9 cellular contexts compared by ENCODE assay signal in genomic region chr7:55549457-55549856, GRCh38. TPM values are rescaled to one million over a fixed set of nuclear protein-coding genes. Genes with fewer than 3 reads are reported as not detected.
DNase-seq lines count a peak whose midpoint lies in the region; ATAC-seq, FAIRE-seq and TF ChIP-seq lines count a peak whose summit lies in the region.
"Had no signal": no experiment of that assay in that cellular context is flagged by ENCODE, and none has a peak within 500 bp of the region (broad histone marks: within the 10 kb centered on the region; RNA-seq: fewer than 3 reads in every experiment).

No MANE protein-coding gene starts in this region.

- H4K20me1 ChIP-seq in HepG2 (ENCODE audit: insufficient read depth, low read length) (peaks cover 2% of the 10 kb centered on the region; the same call in 1 of the 2 replicates), HCT116 (ENCODE audit: insufficient read depth) (no peaks in the 10 kb centered on the region), OCI-LY7 (ENCODE audit: insufficient read depth, low read length) (peaks cover 41% of the 10 kb centered on the region)

- H2AFZ ChIP-seq in HepG2 (ENCODE audit: low read length) (no peak overlapping the region), HCT116 (ENCODE audit: low read depth, low read length, poor library complexity, severe bottlenecking) (no peak overlapping the region), OCI-LY7 (ENCODE audit: low read length) (no peak overlapping the region)

- peaks cover 0 to under 1% of the 10 kb centered on the region in 2 experiments; a peak in 2 of 5 replicates for H3K36me3 ChIP-seq in HepG2 (replicated peaks in 1 of 2; ENCODE audit: control insufficient read depth in 1 of 2, insufficient read depth in 2 of 2, low read length in 2 of 2)
- H3K36me3 ChIP-seq in right lobe of liver, result no peaks in the 10 kb centered on the region
- H3K36me3 ChIP-seq in HCT116 (ENCODE audit: control insufficient read depth in 1 of 2, insufficient read depth in 2 of 2, low read length in 2 of 2), result no peaks in the 10 kb centered on the region
- peaks cover 24% of the 10 kb centered on the region for H3K36me3 ChIP-seq in OCI-LY7 (ENCODE audit: insufficient read depth, low read length)
- no peaks in the 10 kb centered on the region for H3K36me3 ChIP-seq in stomach

- RAD21 ChIA-PET in HCT116 (lab: Charles Lee; ENCODE audit: low non-redundant PET in 1 of 2, low total read pairs in 2 of 2, uncharacterized antibody in 2 of 2, unreplicated experiment in 2 of 2), result no interaction called here

- H3K36me3 Mint-ChIP-seq in activated CD8-positive, alpha-beta T cell treated with anti-CD3 and anti-CD28 coated beads for 36 hours (ENCODE audit: low read depth), result peaks cover 13% of the 10 kb centered on the region

- no peak for FAIRE-seq in HepG2 (lab: Jason Lieb, UNC)

- POLR2A ChIA-PET in HepG2 (lab: Yijun Ruan, JAX), result no interaction called here
- POLR2A ChIA-PET in HCT116 (lab: Charles Lee), result no interaction called here
- POLR2A ChIA-PET in OCI-LY7 (lab: Charles Lee), result interaction anchor here (0.6 to 1.5 kb wide), 4 partner anchors 9 to 481 kb away, joined by 3 to 7 read pairs (median 4); partner anchors contain the start of gene VOPP1
- POLR2A ChIA-PET in activated CD8-positive, alpha-beta T cell treated with anti-CD3 and anti-CD28 coated beads for 36 hours (lab: Charles Lee), result interaction anchor here (1.2 kb wide), 1 partner anchor 15 kb away, joined by 4 read pairs; no protein-coding TSS in a partner anchor

- TF ChIP-seq EP300 in HepG2 (IDR thresholded peaks at IDR 0.05; ENCODE audit: low read depth in 2 of 2, low read length in 2 of 2) (no peak), HepG2 (CRISPR knock-in tag; IDR thresholded peaks at IDR 0.05; ENCODE audit: borderline replicate concordance) (no peak), stomach (IDR thresholded peaks at IDR 0.05) (no peak)

- peaks cover 85% of the 10 kb centered on the region for H3K4me1 Mint-ChIP-seq in activated CD8-positive, alpha-beta T cell treated with anti-CD3 and anti-CD28 coated beads for 36 hours (ENCODE audit: low read depth)

- CTCF ChIA-PET in HepG2 (lab: Yijun Ruan, JAX; ENCODE audit: low intra/inter-chr PET ratio, low total read pairs) (no interaction called here), HCT116 (lab: Charles Lee) (no interaction called here), OCI-LY7 (lab: Charles Lee; ENCODE audit: unreplicated experiment) (interaction anchor here (1.0 kb wide), 2 partner anchors 22 to 33 kb away, joined by 3 read pairs; no protein-coding TSS in a partner anchor)
- CTCF ChIA-PET in activated CD8-positive, alpha-beta T cell treated with anti-CD3 and anti-CD28 coated beads for 36 hours (lab: Charles Lee), result interaction anchor here (1.2 kb wide), 1 partner anchor 11 kb away, joined by 3 read pairs; no protein-coding TSS in a partner anchor

- no peaks in the 10 kb centered on the region for H3K9me2 ChIP-seq in HCT116 (ENCODE audit: insufficient read depth)
- no peaks in the 10 kb centered on the region for H3K9me2 ChIP-seq in OCI-LY7 (ENCODE audit: insufficient read depth, low read length)

- H3K79me2 ChIP-seq in HepG2 (ENCODE audit: insufficient read depth, low read length), result peaks cover 84% of the 10 kb centered on the region
- peaks cover 22% of the 10 kb centered on the region; the same call in 1 of the 2 replicates for H3K79me2 ChIP-seq in HCT116 (ENCODE audit: insufficient read depth, low read length)
- H3K79me2 ChIP-seq in OCI-LY7 (ENCODE audit: insufficient read depth, low read depth, low read length), result peaks cover 95% of the 10 kb centered on the region

- H3K9me3 ChIP-seq in HepG2 (ENCODE audit: low read length) (no peaks in the 10 kb centered on the region), right lobe of liver (no peaks in the 10 kb centered on the region), HCT116 (ENCODE audit: control insufficient read depth in 1 of 2, insufficient read depth in 1 of 2, low read depth in 1 of 2, low read length in 2 of 2) (no peaks in the 10 kb centered on the region), OCI-LY7 (ENCODE audit: low read length) (no peaks in the 10 kb centered on the region), stomach (no peaks in the 10 kb centered on the region)

- H3K4me1 ChIP-seq in HepG2 (ENCODE audit: insufficient read depth, low read length), result peaks cover 36% of the 10 kb centered on the region
- peaks cover 0 to 33% (median 12%) of the 10 kb centered on the region in 4 donors for H3K4me1 ChIP-seq in right lobe of liver
- peaks cover 29 to 52% of the 10 kb centered on the region in 2 experiments for H3K4me1 ChIP-seq in HCT116 (ENCODE audit: control insufficient read depth in 1 of 2, insufficient read depth in 2 of 2, low read length in 2 of 2)
- peaks cover 63% of the 10 kb centered on the region for H3K4me1 ChIP-seq in OCI-LY7 (ENCODE audit: insufficient read depth, low read length, poor library complexity, severe bottlenecking)
- peaks cover 55 to 93% (median 75%) of the 10 kb centered on the region in 4 donors for H3K4me1 ChIP-seq in stomach

- no peak overlapping the region for H3K27ac Mint-ChIP-seq in activated CD8-positive, alpha-beta T cell treated with anti-CD3 and anti-CD28 coated beads for 36 hours

- ATAC-seq in HepG2 (peak; percentile 17; the same call in 1 of the 3 replicates), right lobe of liver (no peak), HCT116 (no peak)
- no peak for ATAC-seq in activated CD8-positive, alpha-beta T cell treated with anti-CD3 and anti-CD28 coated beads for 36 hours

- DNase-seq in HepG2 (ENCODE audit: low spot score) (no peak), right lobe of liver (no peak), HCT116 (ENCODE audit: low read depth, low spot score) (no peak), OCI-LY7 (ENCODE audit: low spot score) (peak; percentile 71), stomach (no peak), kidney tubule cell (ENCODE audit: low spot score) (no peak), NCI-H187 treated with DMSO at 0.1 percent for 48 hours (lab: John Stamatoyannopoulos, UW) (no peak)
- no peak for DNase-seq in activated CD8-positive, alpha-beta T cell treated with anti-CD3 and anti-CD28 coated beads for 36 hours
- DNase-seq: activated CD4-positive, alpha-beta T cell treated with anti-CD3 and anti-CD28 coated beads, Interleukin-2, amount 50 U/mL, for 4 hours had no signal

- intact Hi-C loops in HepG2 (cut with micrococcal nuclease; ENCODE audit: unreplicated experiment), result no loop called here
- intact Hi-C loops in right lobe of liver (cut with DNase I), result no loop called here
- intact Hi-C loops in HCT116 (cut with micrococcal nuclease), result no loop called here
- intact Hi-C loops in OCI-LY7 (cut with micrococcal nuclease; ENCODE audit: unreplicated experiment), result loop anchor here (1.0 kb wide), 1 partner anchor 15 kb away; no protein-coding TSS in a partner anchor
- intact Hi-C loops in stomach (cut with DNase I; ENCODE audit: low total_unique reads), result no loop called here
- intact Hi-C loops in activated CD8-positive, alpha-beta T cell treated with anti-CD3 and anti-CD28 coated beads for 36 hours (cut with micrococcal nuclease), result no loop called here

- no peak overlapping the region for H3K4me3 ChIP-seq in HepG2 (replicated peaks in 1 of 3; ENCODE audit: insufficient read depth in 1 of 3, low read depth in 2 of 3, low read length in 3 of 3)
- H3K4me3 ChIP-seq in right lobe of liver, result no peak overlapping the region
- no peak overlapping the region; a peak in 1 of 4 replicates for H3K4me3 ChIP-seq in HCT116 (replicated peaks in 1 of 2; ENCODE audit: low read depth in 1 of 2, low read length in 2 of 2)
- H3K4me3 ChIP-seq in OCI-LY7 (ENCODE audit: low read depth, low read length, poor library complexity, severe bottlenecking), result peak overlapping the region; percentile 45
- H3K4me3 ChIP-seq in stomach, result no peak overlapping the region

- H3K27me3 ChIP-seq in HepG2 (ENCODE audit: control insufficient read depth in 1 of 2, insufficient read depth in 2 of 2, low read length in 2 of 2) (no peaks in the 10 kb centered on the region), right lobe of liver (no peaks in the 10 kb centered on the region), HCT116 (ENCODE audit: insufficient read depth, low read length) (no peaks in the 10 kb centered on the region), stomach (no peaks in the 10 kb centered on the region)

- no peak overlapping the region for H3K4me2 ChIP-seq in HepG2 (ENCODE audit: low read depth, low read length)
- H3K4me2 ChIP-seq in HCT116 (ENCODE audit: low read length), result peak overlapping the region; percentile 55
- H3K4me2 ChIP-seq in OCI-LY7 (ENCODE audit: low read length), result peak overlapping the region; percentile 81

- 93% methylated on average over 6 of the region's 7 CpGs for WGBS in HepG2 (ENCODE audit: low lambda C conversion rate)
- WGBS in right lobe of liver (ENCODE audit: insufficient coverage, low coverage, low lambda C conversion rate, missing lambda C conversion rate), result 63% methylated on average over 2 of the region's 7 CpGs
- 77 to 89% (median 81%) methylated on average over 7 of the region's 7 CpGs for WGBS in stomach, 5 donors

- TF ChIP-seq CTCF in HepG2 (CRISPR knock-in tag; IDR thresholded peaks at IDR 0.05) (no peak), right lobe of liver (IDR thresholded peaks at IDR 0.05) (no peak), HCT116 (IDR thresholded peaks at IDR 0.05 in 2 of 3, conservative IDR thresholded peaks at IDR 0.05 in 1 of 3; ENCODE audit: borderline replicate concordance in 1 of 3, insufficient read depth in 1 of 3, low read depth in 2 of 3, low read length in 2 of 3) (no peak), OCI-LY7 (conservative IDR thresholded peaks at IDR 0.05; ENCODE audit: low read length) (no peak), stomach (IDR thresholded peaks at IDR 0.05) (no peak)
- TF ChIP-seq CTCF in activated CD8-positive, alpha-beta T cell treated with anti-CD3 and anti-CD28 coated beads for 36 hours (IDR thresholded peaks at IDR 0.05), result no peak

- H3K27ac ChIP-seq in HepG2 (ENCODE audit: extremely low read length, insufficient read depth, low read length) (no peak overlapping the region), right lobe of liver (no peak overlapping the region), HCT116 (ENCODE audit: low read depth, low read length) (no peak overlapping the region), OCI-LY7 (ENCODE audit: low read depth, low read length, poor library complexity, severe bottlenecking) (peak overlapping the region; percentile 54), stomach (peak overlapping the region in 4 of 5 donors; percentile 35 to 67 (median 49))

- no peak overlapping the region for H3K9ac ChIP-seq in HepG2 (ENCODE audit: insufficient read depth, low read depth, low read length)
- no peak overlapping the region for H3K9ac ChIP-seq in HCT116 (ENCODE audit: low read length)

- no peak for TF ChIP-seq POLR2A in HepG2 (IDR thresholded peaks at IDR 0.05; ENCODE audit: insufficient read depth in 1 of 2, low read depth in 2 of 2, low read length in 2 of 2)
- no peak for TF ChIP-seq POLR2A in right lobe of liver (IDR thresholded peaks at IDR 0.05)
- TF ChIP-seq POLR2A in HCT116 (IDR thresholded peaks at IDR 0.05; ENCODE audit: borderline replicate concordance, extremely low read depth, insufficient read depth, insufficient read length), result no peak
- TF ChIP-seq POLR2A in stomach (IDR thresholded peaks at IDR 0.05), result no peak

- H3K27me3 Mint-ChIP-seq in activated CD8-positive, alpha-beta T cell treated with anti-CD3 and anti-CD28 coated beads for 36 hours, result no peaks in the 10 kb centered on the region

- TF ChIP-seq RAD21 in HepG2 (CRISPR knock-in tag; IDR thresholded peaks at IDR 0.05), result no peak
- no peak for TF ChIP-seq RAD21 in HCT116 (IDR thresholded peaks at IDR 0.05; ENCODE audit: low read depth)

- no peaks in the 10 kb centered on the region for H3K9me3 Mint-ChIP-seq in activated CD8-positive, alpha-beta T cell treated with anti-CD3 and anti-CD28 coated beads for 36 hours

- BruUV-seq in HepG2 (replicated peaks; lab: Mats Ljungman, UMichigan) (no TSS peak), HCT116 (replicated peaks; lab: Mats Ljungman, UMichigan) (no TSS peak), OCI-LY7 (replicated peaks; lab: Mats Ljungman, UMichigan) (no TSS peak)

- in situ Hi-C loops in HepG2 (cut with HindIII; ENCODE audit: extremely low pct_ligation_motif_present, low pct_unique_long_range_greater_than_20kb), result no loop called here

- H3K4me3 Mint-ChIP-seq in activated CD8-positive, alpha-beta T cell treated with anti-CD3 and anti-CD28 coated beads for 36 hours, result no peak overlapping the region

RNA-seq across cellular contexts. Expression of gene VOPP1, which starts 22.8 kb away (rescaled TPM):
- 49.9 and 55.3 TPM in 2 replicates for total RNA-seq in HepG2 (2016; rRNA removed; fragmentation: Illumina TruSeq; extraction: Trizol)
- total RNA-seq in HepG2 (2016; cell fraction: cytosol; rRNA removed; fragmentation: Illumina TruSeq; extraction: Trizol; ENCODE audit: low read depth), result 29.6 and 31.7 TPM in 2 replicates
- total RNA-seq in HepG2 (2016; cell fraction: insoluble cytoplasmic fraction; rRNA removed; fragmentation: Illumina TruSeq; extraction: Trizol), result 43.7 and 56.7 TPM in 2 replicates
- 74.9 and 78.9 TPM in 2 replicates for total RNA-seq in HepG2 (2016; cell fraction: membrane; rRNA removed; fragmentation: Illumina TruSeq; extraction: Trizol)
- total RNA-seq in HepG2 (2016; cell fraction: nucleus; rRNA removed; fragmentation: Illumina TruSeq; extraction: Trizol), result 43.5 and 50.2 TPM in 2 replicates
- polyA plus RNA-seq in HepG2 (2011; rRNA removed), result 21.3 and 21.8 TPM in 2 replicates
- polyA plus RNA-seq in HepG2 (2011; cell fraction: cytosol; rRNA removed), result 21.1 and 24.6 TPM in 2 replicates
- 12.5 and 14.4 TPM in 2 replicates for polyA plus RNA-seq in HepG2 (2011; cell fraction: nucleus; rRNA removed)
- 24.1 and 26.8 TPM in 2 replicates for polyA plus RNA-seq in HepG2 (2012)
- polyA plus RNA-seq in HepG2 (2016; cell fraction: cytosol; fragmentation: Illumina TruSeq; extraction: Trizol; ENCODE audit: low read depth), result 32.1 and 36.4 TPM in 2 replicates
- polyA plus RNA-seq in HepG2 (2016; cell fraction: insoluble cytoplasmic fraction; fragmentation: Illumina TruSeq; extraction: Trizol; ENCODE audit: low read depth), result 38.0 and 40.3 TPM in 2 replicates
- polyA plus RNA-seq in HepG2 (2016; cell fraction: membrane; fragmentation: Illumina TruSeq; extraction: Trizol; ENCODE audit: low read depth), result 62.2 and 67.1 TPM in 2 replicates
- 49.8 and 50.9 TPM in 2 replicates for polyA plus RNA-seq in HepG2 (2016; cell fraction: nucleus; fragmentation: Illumina TruSeq; extraction: Trizol; ENCODE audit: insufficient read depth, low read depth)
- 59.2 and 63.5 TPM in 2 replicates for polyA minus RNA-seq in HepG2 (2011; rRNA and poly(A)+ RNA removed; ENCODE audit: low replicate concordance)
- polyA minus RNA-seq in HepG2 (2011; cell fraction: cytosol; rRNA and poly(A)+ RNA removed), result 28.0 and 28.5 TPM in 2 replicates
- polyA minus RNA-seq in HepG2 (2011; cell fraction: nucleus; rRNA and poly(A)+ RNA removed), result 19.4 and 23.2 TPM in 2 replicates
- total RNA-seq in right lobe of liver, result 10 to 100 TPM; 15.8 to 30.3 (median 23.2) TPM
- total RNA-seq in HCT116 (2021; ENCODE audit: unreplicated experiment), result 30.3 TPM
- 16.6 and 21.3 TPM in 2 replicates for polyA plus RNA-seq in HCT116 (2012)
- 66.9 and 68.8 TPM in 2 replicates for total RNA-seq in OCI-LY7 (2014; rRNA removed; shearing (Covaris generic))
- total RNA-seq in OCI-LY7 (2022), result 72.1 and 73.9 TPM in 2 replicates
- 100 to 1,000 TPM in 1 of 5 donors, 10 to 100 TPM in 4; 19.6 to 117 (median 79.7) TPM for total RNA-seq in stomach
- polyA plus RNA-seq in stomach, result 10 to 100 TPM; 14.0 to 27.3 (median 26.0) TPM
- 10 to 100 TPM; 32.6 to 34.7 TPM for total RNA-seq in activated CD8-positive, alpha-beta T cell treated with anti-CD3 and anti-CD28 coated beads for 36 hours

Comparison
In these comparisons a context has a peak if more than half of its experiments do, and no peak if none do; other contexts are left out.
1. H3K27ac ChIP-seq: peak in OCI-LY7 (single experiment) and stomach (4 of 5); none in HepG2 (single experiment), right lobe of liver (0 of 3) and HCT116 (single experiment).
2. CTCF ChIA-PET loops: an anchor here in OCI-LY7 (1.0 kb wide) and activated CD8-positive, alpha-beta T cell treated with anti-CD3 and anti-CD28 coated beads for 36 hours (1.2 kb wide); none called in HepG2 and HCT116.
3. POLR2A ChIA-PET loops: an anchor here in OCI-LY7 (0.6 to 1.5 kb wide) and activated CD8-positive, alpha-beta T cell treated with anti-CD3 and anti-CD28 coated beads for 36 hours (1.2 kb wide); none called in HepG2 and HCT116.